In genomic region chr1:4424254-4424653, GRCh38 we compare ENCODE assay signal across 20 cellular contexts.
"Had no signal": no experiment of that assay in that cellular context is flagged by ENCODE, and none has a peak within 500 bp of the region (broad histone marks: within the 10 kb centered on the region; RNA-seq: fewer than 3 reads in every experiment).

No MANE protein-coding gene starts in this region.

- H3K4me3 ChIP-seq: coronary artery, esophagus squamous epithelium, gastrocnemius medialis, heart right ventricle, left lung, lower lobe of right lung had no signal

- H3K9me3 ChIP-seq: esophagus squamous epithelium, gastrocnemius medialis, lower lobe of right lung had no signal

- DNase-seq: effector CD8-positive, alpha-beta T cell; effector memory CD8-positive, alpha-beta T cell; endodermal cell; erythroblast; esophagus squamous epithelium; foreskin fibroblast; foreskin melanocyte; gastrocnemius medialis; glutamatergic neuron; head of caudate nucleus; heart right ventricle; hippocampal formation; left cardiac atrium; left lung; left ventricle myocardium superior; lower lobe of right lung; mesenchymal stem cell; midbrain had no signal

- H3K27me3 ChIP-seq: gastrocnemius medialis had no signal

- H3K36me3 ChIP-seq: esophagus squamous epithelium, gastrocnemius medialis, heart right ventricle, left lung, lower lobe of right lung had no signal

- H3K4me1 ChIP-seq: esophagus squamous epithelium, gastrocnemius medialis, heart right ventricle, left lung, lower lobe of right lung had no signal

- H3K27ac ChIP-seq: coronary artery, epithelial cell of prostate, esophagus squamous epithelium, gastrocnemius medialis, heart right ventricle, left lung, lower lobe of right lung had no signal
